ENCODE assay signal across 15 cellular contexts in the genomic region with DNA sequence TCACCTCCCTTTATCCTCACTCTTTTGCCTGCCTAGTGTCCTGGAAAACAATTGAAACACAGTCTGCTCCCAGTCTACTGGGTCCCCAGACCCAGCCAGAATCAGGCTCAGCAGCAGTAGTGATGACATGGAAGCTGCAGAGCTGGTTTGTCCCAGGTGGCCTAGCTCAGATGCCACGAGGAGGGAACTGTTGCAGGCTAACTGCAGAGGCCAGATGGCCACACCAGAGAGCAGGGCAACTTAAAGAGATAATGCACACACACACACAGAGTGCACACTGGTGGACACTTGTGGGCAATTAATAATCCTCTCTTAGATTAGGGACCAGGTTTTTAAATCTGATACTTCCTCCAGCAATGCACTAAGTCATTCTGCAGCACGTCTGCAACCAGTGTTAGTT. TPM values are rescaled to one million over a fixed set of nuclear protein-coding genes. Genes with fewer than 3 reads are reported as not detected.
DNase-seq lines count a peak whose midpoint lies in the region; ATAC-seq and TF ChIP-seq lines count a peak whose summit lies in the region.
"Had no signal": no experiment of that assay in that cellular context is flagged by ENCODE, and none has a peak within 500 bp of the region (broad histone marks: within the 10 kb centered on the region; RNA-seq: fewer than 3 reads in every experiment).

No MANE protein-coding gene starts in this region.

- CTCF ChIA-PET in activated CD4-positive, alpha-beta T cell treated with anti-CD3 and anti-CD28 coated beads, Interleukin-2, amount 10 ng/mL, durations not matched to agents 7 days and 5 days (lab: Charles Lee), result no interaction called here
- CTCF ChIA-PET in RWPE1 (lab: Yijun Ruan, JAX), result interaction anchor here (0.6 to 0.7 kb wide), 2 partner anchors 80 to 1700 kb away, joined by 3 to 6 read pairs; no protein-coding TSS in a partner anchor

- TF ChIP-seq CTCF in nephron progenitor cell (IDR thresholded peaks at IDR 0.05) (no peak), RWPE1 (conservative IDR thresholded peaks at IDR 0.05; ENCODE audit: low read depth) (no peak)

- ATAC-seq in activated naive CD8-positive, alpha-beta T cell treated with anti-CD3 and anti-CD28 coated beads, Interleukin-2, amount 50 U/mL, for 24 hours, result no peak
- ATAC-seq in activated T-helper 17 cell treated with anti-CD3 and anti-CD28 coated beads, Interleukin-2, amount 50 U/mL, for 72 hours (replicated peaks), result no peak
- ATAC-seq: HepG2 had no signal

- H3K4me1 Mint-ChIP-seq in activated naive CD8-positive, alpha-beta T cell treated with anti-CD3 and anti-CD28 coated beads for 36 hours, result no peaks in the 10 kb centered on the region
- H3K4me1 Mint-ChIP-seq in activated naive CD8-positive, alpha-beta T cell treated with anti-CD3 and anti-CD28 coated beads, Interleukin-2, amount 50 U/mL, for 24 hours, result peaks cover 8% of the 10 kb centered on the region
- H3K4me1 Mint-ChIP-seq in activated T-helper 17 cell treated with anti-CD3 and anti-CD28 coated beads, Interleukin-2, amount 50 U/mL, for 72 hours, result peaks cover 5% of the 10 kb centered on the region
- peaks cover 6% of the 10 kb centered on the region for H3K4me1 Mint-ChIP-seq in nephron progenitor cell
- H3K4me1 Mint-ChIP-seq in activated CD4-positive, alpha-beta T cell treated with anti-CD3 and anti-CD28 coated beads, Interleukin-2, amount 10 ng/mL, durations not matched to agents 7 days and 5 days, result peaks cover 8% of the 10 kb centered on the region

- no peak for DNase-seq in activated naive CD8-positive, alpha-beta T cell treated with anti-CD3 and anti-CD28 coated beads for 36 hours
- no peak for DNase-seq in activated naive CD8-positive, alpha-beta T cell treated with anti-CD3 and anti-CD28 coated beads, Interleukin-2, amount 50 U/mL, for 24 hours
- no peak for DNase-seq in nephron progenitor cell
- DNase-seq in activated CD4-positive, alpha-beta T cell treated with anti-CD3 and anti-CD28 coated beads, Interleukin-2, amount 10 ng/mL, durations not matched to agents 7 days and 5 days, result no peak
- DNase-seq in RWPE1 (ENCODE audit: low spot score), result no peak
- DNase-seq in cerebellar nuclear complex (lab: John Stamatoyannopoulos, UW), result no peak
- no peak for DNase-seq in ecto neural progenitor cell (ENCODE audit: low spot score)
- DNase-seq: H7, NCI-H2081 treated with DMSO at 0.1 percent for 48 hours, NCI-H510A treated with DMSO at 0.1 percent for 48 hours, SIG-M5 had no signal

- no peaks in the 10 kb centered on the region for H3K27me3 Mint-ChIP-seq in activated naive CD8-positive, alpha-beta T cell treated with anti-CD3 and anti-CD28 coated beads for 36 hours
- H3K27me3 Mint-ChIP-seq in activated naive CD8-positive, alpha-beta T cell treated with anti-CD3 and anti-CD28 coated beads, Interleukin-2, amount 50 U/mL, for 24 hours, result no peaks in the 10 kb centered on the region
- no peaks in the 10 kb centered on the region for H3K27me3 Mint-ChIP-seq in activated T-helper 17 cell treated with anti-CD3 and anti-CD28 coated beads, Interleukin-2, amount 50 U/mL, for 72 hours
- no peaks in the 10 kb centered on the region for H3K27me3 Mint-ChIP-seq in nephron progenitor cell (ENCODE audit: low read depth, poor library complexity)
- no peaks in the 10 kb centered on the region for H3K27me3 Mint-ChIP-seq in activated CD4-positive, alpha-beta T cell treated with anti-CD3 and anti-CD28 coated beads, Interleukin-2, amount 10 ng/mL, durations not matched to agents 7 days and 5 days

- no peak overlapping the region for H3K27ac ChIP-seq in RWPE1
- H3K27ac ChIP-seq: BLaER1, KMS-11 had no signal

- POLR2A ChIA-PET in activated CD4-positive, alpha-beta T cell treated with anti-CD3 and anti-CD28 coated beads, Interleukin-2, amount 10 ng/mL, durations not matched to agents 7 days and 5 days (lab: Charles Lee), result no interaction called here
- POLR2A ChIA-PET in RWPE1 (lab: Yijun Ruan, JAX; ENCODE audit: low non-redundant PET), result no interaction called here

- H3K9me3 Mint-ChIP-seq in activated naive CD8-positive, alpha-beta T cell treated with anti-CD3 and anti-CD28 coated beads for 36 hours, result no peaks in the 10 kb centered on the region
- no peaks in the 10 kb centered on the region for H3K9me3 Mint-ChIP-seq in activated naive CD8-positive, alpha-beta T cell treated with anti-CD3 and anti-CD28 coated beads, Interleukin-2, amount 50 U/mL, for 24 hours
- no peaks in the 10 kb centered on the region for H3K9me3 Mint-ChIP-seq in activated T-helper 17 cell treated with anti-CD3 and anti-CD28 coated beads, Interleukin-2, amount 50 U/mL, for 72 hours
- peaks cover 11% of the 10 kb centered on the region for H3K9me3 Mint-ChIP-seq in nephron progenitor cell
- peaks cover under 1% of the 10 kb centered on the region for H3K9me3 Mint-ChIP-seq in activated CD4-positive, alpha-beta T cell treated with anti-CD3 and anti-CD28 coated beads, Interleukin-2, amount 10 ng/mL, durations not matched to agents 7 days and 5 days

- peaks cover 66% of the 10 kb centered on the region for H3K36me3 Mint-ChIP-seq in activated naive CD8-positive, alpha-beta T cell treated with anti-CD3 and anti-CD28 coated beads for 36 hours
- H3K36me3 Mint-ChIP-seq in activated naive CD8-positive, alpha-beta T cell treated with anti-CD3 and anti-CD28 coated beads, Interleukin-2, amount 50 U/mL, for 24 hours (ENCODE audit: low read depth), result peaks cover 39% of the 10 kb centered on the region
- H3K36me3 Mint-ChIP-seq in activated T-helper 17 cell treated with anti-CD3 and anti-CD28 coated beads, Interleukin-2, amount 50 U/mL, for 72 hours (ENCODE audit: low read depth), result peaks cover 54% of the 10 kb centered on the region
- H3K36me3 Mint-ChIP-seq in nephron progenitor cell (ENCODE audit: low read depth), result peaks cover 66% of the 10 kb centered on the region
- H3K36me3 Mint-ChIP-seq in activated CD4-positive, alpha-beta T cell treated with anti-CD3 and anti-CD28 coated beads, Interleukin-2, amount 10 ng/mL, durations not matched to agents 7 days and 5 days (ENCODE audit: low read depth), result peaks cover 56% of the 10 kb centered on the region

- H3K27ac Mint-ChIP-seq in activated naive CD8-positive, alpha-beta T cell treated with anti-CD3 and anti-CD28 coated beads for 36 hours, result peak overlapping the region; percentile 43
- H3K27ac Mint-ChIP-seq in activated naive CD8-positive, alpha-beta T cell treated with anti-CD3 and anti-CD28 coated beads, Interleukin-2, amount 50 U/mL, for 24 hours, result no peak overlapping the region
- peak overlapping the region; percentile 20 for H3K27ac Mint-ChIP-seq in activated T-helper 17 cell treated with anti-CD3 and anti-CD28 coated beads, Interleukin-2, amount 50 U/mL, for 72 hours
- H3K27ac Mint-ChIP-seq in nephron progenitor cell, result peak overlapping the region; percentile 43
- H3K27ac Mint-ChIP-seq in activated CD4-positive, alpha-beta T cell treated with anti-CD3 and anti-CD28 coated beads, Interleukin-2, amount 10 ng/mL, durations not matched to agents 7 days and 5 days, result no peak overlapping the region

- no peak overlapping the region for H3K4me3 Mint-ChIP-seq in activated naive CD8-positive, alpha-beta T cell treated with anti-CD3 and anti-CD28 coated beads for 36 hours
- H3K4me3 Mint-ChIP-seq in activated naive CD8-positive, alpha-beta T cell treated with anti-CD3 and anti-CD28 coated beads, Interleukin-2, amount 50 U/mL, for 24 hours, result no peak overlapping the region
- H3K4me3 Mint-ChIP-seq in activated T-helper 17 cell treated with anti-CD3 and anti-CD28 coated beads, Interleukin-2, amount 50 U/mL, for 72 hours, result no peak overlapping the region
- H3K4me3 Mint-ChIP-seq in nephron progenitor cell, result no peak overlapping the region
- no peak overlapping the region for H3K4me3 Mint-ChIP-seq in activated CD4-positive, alpha-beta T cell treated with anti-CD3 and anti-CD28 coated beads, Interleukin-2, amount 10 ng/mL, durations not matched to agents 7 days and 5 days

RNA-seq across cellular contexts. Expression of a gene that starts 42.4 kb away (rescaled TPM):
- 100 to 1,000 TPM; 171 to 179 TPM for total RNA-seq in activated naive CD8-positive, alpha-beta T cell treated with anti-CD3 and anti-CD28 coated beads for 36 hours
- 100 to 1,000 TPM; 115 to 123 TPM for total RNA-seq in activated T-helper 17 cell treated with anti-CD3 and anti-CD28 coated beads, Interleukin-2, amount 50 U/mL, for 72 hours
- total RNA-seq in activated CD4-positive, alpha-beta T cell treated with anti-CD3 and anti-CD28 coated beads, Interleukin-2, amount 10 ng/mL, durations not matched to agents 7 days and 5 days, result 100 to 1,000 TPM; 149 to 161 TPM
- total RNA-seq: HepG2 had no signal

Comparison
In these comparisons a context has a peak if more than half of its experiments do, and no peak if none do; other contexts are left out.
1. H3K27ac Mint-ChIP-seq: peak in activated naive CD8-positive, alpha-beta T cell treated with anti-CD3 and anti-CD28 coated beads for 36 hours (single experiment), activated T-helper 17 cell treated with anti-CD3 and anti-CD28 coated beads, Interleukin-2, amount 50 U/mL, for 72 hours (single experiment) and nephron progenitor cell (single experiment); none in activated naive CD8-positive, alpha-beta T cell treated with anti-CD3 and anti-CD28 coated beads, Interleukin-2, amount 50 U/mL, for 24 hours (single experiment) and activated CD4-positive, alpha-beta T cell treated with anti-CD3 and anti-CD28 coated beads, Interleukin-2, amount 10 ng/mL, durations not matched to agents 7 days and 5 days (single experiment).